In the genomic region with DNA sequence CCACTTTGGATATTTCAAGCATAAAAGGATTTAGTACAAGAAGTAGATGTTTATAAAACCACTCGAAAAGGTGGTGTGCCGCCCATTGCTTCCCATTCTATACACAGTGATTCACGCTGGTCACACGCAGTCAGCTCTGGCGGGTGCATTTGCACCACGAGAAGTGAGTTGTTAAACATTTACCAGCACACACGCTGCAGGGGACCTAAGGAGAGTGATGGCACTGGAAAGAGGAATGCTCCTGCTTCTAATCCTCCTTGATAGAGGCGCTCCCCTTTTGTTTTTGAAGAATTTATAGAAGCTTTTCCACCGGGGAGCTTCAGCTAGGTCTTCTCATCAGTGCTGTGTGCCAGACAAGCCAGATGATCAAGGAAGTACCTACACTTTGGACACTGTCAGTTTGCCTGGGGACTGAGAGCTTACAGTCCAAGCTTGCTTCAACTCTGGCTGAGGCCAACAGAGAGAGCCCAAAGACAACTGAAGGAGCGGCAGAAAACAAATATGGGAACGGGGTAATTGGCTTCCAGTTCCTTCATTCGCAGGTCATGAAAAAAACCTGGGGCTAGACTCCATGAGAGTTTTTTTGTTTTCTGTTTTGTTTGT, we compare ENCODE assay signal across 29 cellular contexts. TPM values are rescaled to one million over a fixed set of nuclear protein-coding genes. Genes with fewer than 3 reads are reported as not detected.
A peak's percentile ranks its signal among the peaks of the same experiment; 100 is the strongest.
DNase-seq lines count a peak whose midpoint lies in the region; ATAC-seq, FAIRE-seq and TF ChIP-seq lines count a peak whose summit lies in the region.
"Had no signal": no experiment of that assay in that cellular context is flagged by ENCODE, and none has a peak within 500 bp of the region (broad histone marks: within the 10 kb centered on the region; RNA-seq: fewer than 3 reads in every experiment).

No MANE protein-coding gene starts in this region.

- H3K9me1 ChIP-seq in IMR-90 (ENCODE audit: insufficient read depth, low read length): peaks cover 9% of the 10 kb centered on the region; the same call in 1 of the 2 replicates

- H2AFZ ChIP-seq in IMR-90 (replicated peaks; ENCODE audit: low read length, poor library complexity) (peak overlapping the region; percentile 25), neuronal stem cell (ENCODE audit: low read length) (no peak overlapping the region)

- H3K27ac ChIP-seq in A549 (peak overlapping the region; percentile 86 to 87), IMR-90 (ENCODE audit: insufficient read depth, low read length) (no peak overlapping the region), neuronal stem cell (replicated peaks; ENCODE audit: low read length) (no peak overlapping the region)
- H3K27ac ChIP-seq: BLaER1, cardiac muscle cell, vagina had no signal

- H2BK15ac ChIP-seq in IMR-90 (ENCODE audit: low read depth, low read length): no peak overlapping the region
- H2BK15ac ChIP-seq in neuronal stem cell (ENCODE audit: low read length): no peak overlapping the region

- H2AK5ac ChIP-seq in IMR-90 (ENCODE audit: low read depth, low read length): no peak overlapping the region
- H2AK5ac ChIP-seq in neuronal stem cell (ENCODE audit: low read depth, low read length): no peak overlapping the region

- intact Hi-C loops in IMR-90 (cut with micrococcal nuclease): no loop called here

- H2BK5ac ChIP-seq in IMR-90 (ENCODE audit: low read depth, low read length, poor library complexity, severe bottlenecking) (no peak overlapping the region), neuronal stem cell (ENCODE audit: low read length) (no peak overlapping the region)

- H3K9ac ChIP-seq in IMR-90 (ENCODE audit: low read depth, low read length) (no peak overlapping the region), neuronal stem cell (ENCODE audit: low read depth, low read length, poor library complexity) (peak overlapping the region; percentile 25)
- H3K9ac ChIP-seq: BLaER1 had no signal

- peak overlapping the region; percentile 90 for H3K4me2 ChIP-seq in A549
- H3K4me2 ChIP-seq in IMR-90 (ENCODE audit: low read depth, low read length): no peak overlapping the region
- H3K4me2 ChIP-seq in neuronal stem cell (ENCODE audit: insufficient read depth, low read length, poor library complexity, severe bottlenecking): no peak overlapping the region
- H3K4me2 ChIP-seq: BLaER1 had no signal

- dilution Hi-C loops in IMR-90 (cut with HindIII; ENCODE audit: low sequenced_read_pairs, unreplicated experiment): no loop called here

- H4K20me1 ChIP-seq in IMR-90 (ENCODE audit: insufficient read depth, low read length): no peaks in the 10 kb centered on the region
- H4K20me1 ChIP-seq: BLaER1 had no signal

- no peaks in the 10 kb centered on the region for H3K9me3 ChIP-seq in A549
- peaks cover 2% of the 10 kb centered on the region; the same call in 1 of the 2 replicates for H3K9me3 ChIP-seq in IMR-90 (ENCODE audit: control insufficient read depth, insufficient read depth, low read length)
- no peaks in the 10 kb centered on the region for H3K9me3 ChIP-seq in neuronal stem cell (replicated peaks in 1 of 2; ENCODE audit: control insufficient read depth in 2 of 2, insufficient read depth in 1 of 2, low read depth in 1 of 2, low read length in 2 of 2)
- H3K9me3 ChIP-seq: BLaER1, vagina had no signal

- no TSS peak for BruUV-seq in IMR-90 (replicated peaks; lab: Mats Ljungman, UMichigan)

- peak; percentile 91 for ATAC-seq in A549
- no peak for ATAC-seq in IMR-90 (ENCODE audit: low read depth)
- ATAC-seq in GM19023 (IDR thresholded peaks at IDR 0.05; ENCODE audit: unreplicated experiment): no peak
- ATAC-seq: WTC11 had no signal

- in situ Hi-C loops in IMR-90 (cut with MboI; ENCODE audit: low sequenced_read_pairs): no loop called here

- H3K4me1 ChIP-seq in A549 (peaks cover 16% of the 10 kb centered on the region), IMR-90 (ENCODE audit: control insufficient read depth, insufficient read depth, low read length) (peaks cover 8% of the 10 kb centered on the region), neuronal stem cell (ENCODE audit: control insufficient read depth in 2 of 2, insufficient read depth in 1 of 2, low read depth in 1 of 2, low read length in 2 of 2) (peaks cover 0 to 8% of the 10 kb centered on the region in 2 donors)
- H3K4me1 ChIP-seq: vagina had no signal

- POLR2A ChIA-PET in A549 (lab: Yijun Ruan, JAX): no interaction called here
- POLR2A ChIA-PET in IMR-90 (lab: Charles Lee; ENCODE audit: unreplicated experiment): no interaction called here

- H3K23ac ChIP-seq in IMR-90 (ENCODE audit: low read depth, low read length) (no peak overlapping the region), neuronal stem cell (ENCODE audit: low read depth, low read length, poor library complexity) (no peak overlapping the region)

- H3K27me3 ChIP-seq in IMR-90 (ENCODE audit: control insufficient read depth, insufficient read depth, low read length) (peaks cover 28% of the 10 kb centered on the region), neuronal stem cell (ENCODE audit: control insufficient read depth in 3 of 3, insufficient read depth in 3 of 3, low read depth in 1 of 3, low read length in 3 of 3) (peaks cover 0 to 9% (median 0%) of the 10 kb centered on the region in 3 experiments)
- H3K27me3 ChIP-seq: BLaER1, cardiac muscle cell, vagina had no signal

- no peak overlapping the region for H2AK9ac ChIP-seq in IMR-90 (replicated peaks; ENCODE audit: low read depth, low read length, poor library complexity)

- H3K18ac ChIP-seq in IMR-90 (ENCODE audit: low read depth, low read length) (no peak overlapping the region), neuronal stem cell (ENCODE audit: low read length) (peak overlapping the region; percentile 24)

- no peak for TF ChIP-seq CTCF in A549 (IDR thresholded peaks at IDR 0.05)
- no peak for TF ChIP-seq CTCF in IMR-90 (conservative IDR thresholded peaks at IDR 0.05; ENCODE audit: low read depth, low read length)

- H2BK12ac ChIP-seq in neuronal stem cell (ENCODE audit: low read length): no peak overlapping the region

- no peak overlapping the region for H4K8ac ChIP-seq in IMR-90 (ENCODE audit: low read depth in 2 of 2, low read length in 2 of 2)
- no peak overlapping the region for H4K8ac ChIP-seq in neuronal stem cell (ENCODE audit: low read depth, low read length)

- H3K79me1 ChIP-seq in IMR-90 (ENCODE audit: low read depth in 1 of 2, low read length in 2 of 2): no peaks in the 10 kb centered on the region
- no peaks in the 10 kb centered on the region for H3K79me1 ChIP-seq in neuronal stem cell (ENCODE audit: low read depth, low read length)

- H3K14ac ChIP-seq in IMR-90 (replicated peaks; ENCODE audit: low read depth, low read length) (no peak overlapping the region), neuronal stem cell (ENCODE audit: low read length) (no peak overlapping the region)

- H3K4ac ChIP-seq in IMR-90 (ENCODE audit: low read depth, low read length): no peak overlapping the region
- H3K4ac ChIP-seq in neuronal stem cell (ENCODE audit: low read length): no peak overlapping the region

- H3K4me3 ChIP-seq in A549: no peak overlapping the region
- H3K4me3 ChIP-seq in IMR-90 (ENCODE audit: insufficient read depth, low read depth, low read length): no peak overlapping the region
- no peak overlapping the region for H3K4me3 ChIP-seq in neuronal stem cell (ENCODE audit: low read length in 2 of 2)
- H3K4me3 ChIP-seq: BLaER1, cardiac muscle cell, vagina had no signal

- 14% methylated on average over 12 of the region's 12 CpGs for WGBS in A549 (ENCODE audit: missing lambda C conversion rate)
- WGBS in IMR-90 (ENCODE audit: extremely low coverage in 2 of 2, insufficient read length in 1 of 2), 2 experiments: 100% methylated on average over 1 of the region's 12 CpGs; no CpG with 5 or more reads in 1 of the 2 experiments
- WGBS in neuronal stem cell (ENCODE audit: extremely low coverage in 2 of 2, insufficient read length in 2 of 2, insufficient replicate concordance in 1 of 2), 2 donors: no CpG with 5 or more reads among the region's 12 CpGs

- TF ChIP-seq EP300 in A549 (IDR thresholded peaks at IDR 0.05): no peak

- no peak overlapping the region for H4K91ac ChIP-seq in IMR-90 (ENCODE audit: insufficient read depth, low read depth, low read length)
- no peak overlapping the region for H4K91ac ChIP-seq in neuronal stem cell (ENCODE audit: low read depth, low read length, poor library complexity)

- CTCF ChIA-PET in A549 (lab: Yijun Ruan, JAX): interaction anchor here (0.6 to 2.0 kb wide), 8 partner anchors 28 to 363 kb away, joined by 3 to 20 read pairs (median 4); a partner anchor contains a TSS
- CTCF ChIA-PET in IMR-90 (lab: Yijun Ruan, JAX): interaction anchor here (1.8 kb wide), 1 partner anchor 126 kb away, joined by 5 read pairs; no protein-coding TSS in a partner anchor

- no peak overlapping the region for H4K5ac ChIP-seq in IMR-90 (ENCODE audit: low read depth, low read length)

- TF ChIP-seq POLR2A in A549 (IDR thresholded peaks at IDR 0.05; ENCODE audit: low read length) (no peak), IMR-90 (IDR thresholded peaks at IDR 0.05; ENCODE audit: low read depth, low read length) (no peak)

- no peak for FAIRE-seq in A549 (lab: Jason Lieb, UNC)

- no peaks in the 10 kb centered on the region for H3K36me3 ChIP-seq in IMR-90 (ENCODE audit: control insufficient read depth, insufficient read depth, low read length)
- no peaks in the 10 kb centered on the region for H3K36me3 ChIP-seq in neuronal stem cell (replicated peaks in 1 of 2; ENCODE audit: control insufficient read depth in 2 of 2, insufficient read depth in 2 of 2, low read length in 2 of 2)
- H3K36me3 ChIP-seq: BLaER1, cardiac muscle cell, vagina had no signal

- no peak overlapping the region for H2BK20ac ChIP-seq in IMR-90 (ENCODE audit: low read depth, low read length)

- no peak overlapping the region for H3K56ac ChIP-seq in IMR-90 (ENCODE audit: extremely low read depth, insufficient read depth, low read length)

- H2BK120ac ChIP-seq in IMR-90 (ENCODE audit: low read depth, low read length): no peak overlapping the region
- no peak overlapping the region for H2BK120ac ChIP-seq in neuronal stem cell (ENCODE audit: low read depth, low read length)

- DNase-seq in A549 (ENCODE audit: low read depth in 1 of 2, low spot score in 1 of 2) (peak; percentile 58 to 68), IMR-90 (no peak), kidney tubule cell (ENCODE audit: low spot score) (peak; percentile 96), neuronal stem cell (ENCODE audit: low spot score) (no peak), NCI-H1417 treated with DMSO at 0.1 percent for 48 hours (lab: John Stamatoyannopoulos, UW) (no peak)
- DNase-seq in effector CD4-positive, alpha-beta T cell: no peak
- DNase-seq in activated CD4-positive, CD25-positive, alpha-beta regulatory T cell (lab: John Stamatoyannopoulos, UW): no peak
- DNase-seq: activated CD4-positive, alpha-beta memory T cell treated with anti-CD3 and anti-CD28 coated beads, Interleukin-2, amount 10 ng/mL, durations not matched to agents 7 days and 5 days; activated naive CD4-positive, alpha-beta T cell; activated T-cell treated with anti-CD3 and anti-CD28 coated beads, Interleukin-2, amount 50 U/mL, for 1 hour; amniotic stem cell; GDM1; hippocampal formation; Kasumi-1; left cardiac atrium; NCI-H1092; NCI-H2081 treated with DMSO at 0.1 percent for 48 hours; substantia nigra had no signal

- TF ChIP-seq RAD21 in A549 (conservative IDR thresholded peaks at IDR 0.05 in 1 of 2, IDR thresholded peaks at IDR 0.05 in 1 of 2) (no peak), IMR-90 (IDR thresholded peaks at IDR 0.05; ENCODE audit: low read length) (no peak)

RNA-seq across cellular contexts. Expression of a gene that starts 31.2 kb away (rescaled TPM):
- polyA plus RNA-seq in A549 (2011; rRNA removed) (not detected in 2 replicates), A549 (2017; fragmentation: RNase III; extraction: RNeasy Plus Mini Kit Qiagen cat#74134 plus additional on column Dnase treatment) (not detected in 3 replicates), IMR-90 (2012; rRNA removed) (0.02 TPM in 1 of 2 replicates, not detected in the other)
- polyA plus RNA-seq in A549 (2012; cell fraction: cytosol; rRNA removed): under 0.01 TPM in 1 of 2 replicates, not detected in the other
- polyA plus RNA-seq in A549 (2012; cell fraction: nucleus; rRNA removed): under 0.01 and 0.01 TPM in 2 replicates
- polyA minus RNA-seq in A549 (2011; rRNA and poly(A)+ RNA removed): not detected in 2 replicates
- total RNA-seq in IMR-90 (2012; rRNA removed): not detected in 2 replicates
- under 0.01 and 0.04 TPM in 2 replicates for polyA plus RNA-seq in IMR-90 (2012; cell fraction: cytosol; rRNA removed)
- not detected in 2 replicates for polyA plus RNA-seq in IMR-90 (2012; cell fraction: nucleus; rRNA removed; ENCODE audit: low replicate concordance)
- not detected for polyA plus RNA-seq in neuronal stem cell (2013, experiment 1 of 2)
- not detected for polyA plus RNA-seq in neuronal stem cell (2013, experiment 2 of 2)
- total RNA-seq: A673; activated CD4-positive, alpha-beta memory T cell treated with anti-CD3 and anti-CD28 coated beads, Interleukin-2, amount 10 ng/mL, durations not matched to agents 7 days and 5 days; cardiac muscle cell; dermis microvascular lymphatic vessel endothelial cell; fibroblast of villous mesenchyme; H4; NCI-H460; SK-MEL-5; WTC11 had no signal
- polyA plus RNA-seq: cardiac muscle cell had no signal

RNA-seq across cellular contexts. Expression of a gene that starts 58.0 kb away (rescaled TPM):
- polyA plus RNA-seq in A549 (2011; rRNA removed) (not detected in 2 replicates), A549 (2017; fragmentation: RNase III; extraction: RNeasy Plus Mini Kit Qiagen cat#74134 plus additional on column Dnase treatment) (not detected in 3 replicates), IMR-90 (2012; rRNA removed) (not detected in 2 replicates)
- not detected in 2 replicates for polyA plus RNA-seq in A549 (2012; cell fraction: cytosol; rRNA removed)
- polyA plus RNA-seq in A549 (2012; cell fraction: nucleus; rRNA removed): not detected in 2 replicates
- polyA minus RNA-seq in A549 (2011; rRNA and poly(A)+ RNA removed): not detected in 2 replicates
- not detected in 2 replicates for total RNA-seq in IMR-90 (2012; rRNA removed)
- polyA plus RNA-seq in IMR-90 (2012; cell fraction: cytosol; rRNA removed): not detected in 2 replicates
- polyA plus RNA-seq in IMR-90 (2012; cell fraction: nucleus; rRNA removed; ENCODE audit: low replicate concordance): not detected in 2 replicates
- polyA plus RNA-seq in neuronal stem cell (2013, experiment 1 of 2): not detected
- 0.01 TPM for polyA plus RNA-seq in neuronal stem cell (2013, experiment 2 of 2)
- total RNA-seq: A673; activated CD4-positive, alpha-beta memory T cell treated with anti-CD3 and anti-CD28 coated beads, Interleukin-2, amount 10 ng/mL, durations not matched to agents 7 days and 5 days; cardiac muscle cell; dermis microvascular lymphatic vessel endothelial cell; fibroblast of villous mesenchyme; H4; left cardiac atrium; NCI-H460; SK-MEL-5; WTC11 had no signal
- polyA plus RNA-seq: cardiac muscle cell had no signal

Comparison
In these comparisons a context has a peak if more than half of its experiments do, and no peak if none do; other contexts are left out.
1. ATAC-seq: peak in A549 (2 of 2); none in IMR-90 (single experiment) and GM19023 (single experiment).
2. DNase-seq: peak in A549 (2 of 2) and kidney tubule cell (single experiment); none in IMR-90 (single experiment), neuronal stem cell (single experiment), effector CD4-positive, alpha-beta T cell (single experiment), activated CD4-positive, CD25-positive, alpha-beta regulatory T cell (0 of 4) and NCI-H1417 treated with DMSO at 0.1 percent for 48 hours (single experiment).
3. H3K27ac ChIP-seq: peak in A549 (2 of 2); none in IMR-90 (single experiment) and neuronal stem cell (single experiment).